In the genomic region with DNA sequence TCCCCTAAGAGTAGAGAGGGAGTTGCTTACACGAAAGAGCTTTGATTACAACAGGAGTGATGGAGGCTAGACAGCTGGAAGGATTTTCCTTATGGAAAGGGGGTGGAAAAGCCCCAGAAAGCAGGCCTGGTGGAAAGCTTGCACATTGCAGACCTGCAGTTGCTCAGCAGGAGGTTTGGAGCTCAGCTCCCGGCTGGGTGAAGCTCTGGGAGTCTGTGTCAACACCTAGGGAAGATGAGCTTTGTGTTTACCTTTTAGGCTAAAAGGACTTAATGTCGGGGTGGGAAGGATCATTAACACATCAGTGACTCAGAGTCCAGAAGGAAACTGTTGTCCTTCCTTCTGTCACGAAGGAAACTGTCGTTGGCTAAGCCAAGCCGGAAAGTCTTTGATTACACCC, we compare ENCODE assay signal across 15 cellular contexts. TPM values are rescaled to one million over a fixed set of nuclear protein-coding genes. Genes with fewer than 3 reads are reported as not detected.
DNase-seq lines count a peak whose midpoint lies in the region; ATAC-seq and TF ChIP-seq lines count a peak whose summit lies in the region.
"Had no signal": no experiment of that assay in that cellular context is flagged by ENCODE, and none has a peak within 500 bp of the region (broad histone marks: within the 10 kb centered on the region; RNA-seq: fewer than 3 reads in every experiment).

No MANE protein-coding gene starts in this region.

- H3K36me3 Mint-ChIP-seq in HFFc6 (ENCODE audit: low read depth): no peaks in the 10 kb centered on the region

- H3K27ac ChIP-seq in brain microvascular endothelial cell: no peak overlapping the region

- H3K4me1 Mint-ChIP-seq in HFFc6 (ENCODE audit: low read depth): peaks cover 24% of the 10 kb centered on the region

- TF ChIP-seq CTCF in HFFc6 (IDR thresholded peaks at IDR 0.05) (peak; percentile 16; the same call in 1 of the 2 replicates), brain microvascular endothelial cell (IDR thresholded peaks at IDR 0.05; ENCODE audit: low read depth, low read length, missing control alignments) (peak; percentile 38)

- no peaks in the 10 kb centered on the region; the same call in none of the 2 replicates for H3K27me3 Mint-ChIP-seq in HFFc6 (ENCODE audit: insufficient read depth)

- no peaks in the 10 kb centered on the region for H3K27me3 ChIP-seq in brain microvascular endothelial cell (replicated peaks)

- in situ Hi-C loops in brain microvascular endothelial cell (cut with HindIII; ENCODE audit: low pct_ligation_motif_present, low sequenced_read_pairs): no loop called here

- no peak overlapping the region for H3K4me3 ChIP-seq in brain microvascular endothelial cell (ENCODE audit: low read depth, low read length)

- intact Hi-C loops in left colon (cut with DNase I, micrococcal nuclease): no loop called here

- ATAC-seq in left colon (peak; percentile 69), GM19395 (IDR thresholded peaks at IDR 0.05; ENCODE audit: unreplicated experiment) (no peak), GM21619 (IDR thresholded peaks at IDR 0.05; ENCODE audit: unreplicated experiment) (no peak)

- H3K4me3 Mint-ChIP-seq in HFFc6: no peak overlapping the region
- H3K4me3 Mint-ChIP-seq: memory B cell had no signal

- H3K9me3 Mint-ChIP-seq in HFFc6: no peaks in the 10 kb centered on the region
- H3K9me3 Mint-ChIP-seq: memory B cell had no signal

- peak; percentile 51 for DNase-seq in DMS153 (lab: John Stamatoyannopoulos, UW)
- no peak for DNase-seq in DMS153 treated with DMSO at 0.1 percent for 48 hours (lab: John Stamatoyannopoulos, UW; ENCODE audit: unreplicated experiment)
- DNase-seq in HFFc6: no peak
- DNase-seq in brain microvascular endothelial cell: no peak
- no peak for DNase-seq in left colon
- no peak for DNase-seq in epidermal melanocyte (ENCODE audit: insufficient read length, low spot score)
- DNase-seq: 8988T; activated T-cell treated with anti-CD3 and anti-CD28 coated beads, Interleukin-2, amount 50 U/mL, for 48 hours; anterior cingulate cortex; effector CD8-positive, alpha-beta T cell; posterior cingulate gyrus; stimulated activated CD4-positive, alpha-beta T cell treated with anti-CD3 and anti-CD28 coated beads, Interleukin-1b, Interleukin-23, amount 100 ng/mL, for 48 hours had no signal

- H3K36me3 ChIP-seq in brain microvascular endothelial cell (replicated peaks): no peaks in the 10 kb centered on the region

- no peak overlapping the region for H3K27ac Mint-ChIP-seq in HFFc6
- H3K27ac Mint-ChIP-seq: memory B cell had no signal

RNA-seq across cellular contexts. Expression of gene RAP1GAP2, which starts 48.1 kb away (rescaled TPM):
- 10 to 100 TPM in 5 of 6 experiments, 1 to 10 TPM in 1; 7.9 to 27.4 (median 23.9) TPM for total RNA-seq in HFFc6 (2021; fragmentation: NEBNext Ultra II Directional; extraction: Animal tissue kit (Norgen Biotek cat#: 25700))
- 10 to 100 TPM; 40.8 to 55.2 TPM for total RNA-seq in left colon
